ENCODE assay signal across 9 cellular contexts in genomic region chr6:42025066-42025789, GRCh38. TPM values are rescaled to one million over a fixed set of nuclear protein-coding genes. Genes with fewer than 3 reads are reported as not detected.
DNase-seq lines count a peak whose midpoint lies in the region; ATAC-seq and TF ChIP-seq lines count a peak whose summit lies in the region.
"Had no signal": no experiment of that assay in that cellular context is flagged by ENCODE, and none has a peak within 500 bp of the region (broad histone marks: within the 10 kb centered on the region; RNA-seq: fewer than 3 reads in every experiment).

No MANE protein-coding gene starts in this region.

- peaks cover 0 to 3% of the 10 kb centered on the region in 2 donors for H3K36me3 ChIP-seq in vagina

- no peak for DNase-seq in activated naive CD8-positive, alpha-beta T cell treated with anti-CD3 and anti-CD28 coated beads, Interleukin-2, amount 50 U/mL, for 24 hours
- no peak for DNase-seq in left lobe of liver (ENCODE audit: low spot score)
- no peak for DNase-seq in globus pallidus (ENCODE audit: low spot score)
- no peak for DNase-seq in T1000 (lab: John Stamatoyannopoulos, UW)
- no peak for DNase-seq in vagina (ENCODE audit: extremely low spot score in 2 of 2)
- DNase-seq: NCI-H2171 had no signal

- intact Hi-C loops in vagina (cut with DNase I), result no loop called here

- peaks cover 99% of the 10 kb centered on the region for H3K4me1 Mint-ChIP-seq in activated naive CD8-positive, alpha-beta T cell treated with anti-CD3 and anti-CD28 coated beads, Interleukin-2, amount 50 U/mL, for 24 hours

- H3K27me3 ChIP-seq in vagina, result no peaks in the 10 kb centered on the region

- no peak overlapping the region for H3K27ac ChIP-seq in vagina

- H3K4me1 ChIP-seq in vagina, result peaks cover 21% of the 10 kb centered on the region

- H3K9me3 Mint-ChIP-seq in activated naive CD8-positive, alpha-beta T cell treated with anti-CD3 and anti-CD28 coated beads, Interleukin-2, amount 50 U/mL, for 24 hours, result no peaks in the 10 kb centered on the region

- no peaks in the 10 kb centered on the region for H3K27me3 Mint-ChIP-seq in activated naive CD8-positive, alpha-beta T cell treated with anti-CD3 and anti-CD28 coated beads, Interleukin-2, amount 50 U/mL, for 24 hours

- TF ChIP-seq POLR2A in GM10847 (IDR thresholded peaks at IDR 0.05; ENCODE audit: extremely low read depth, insufficient read length) (peak; percentile 36), vagina (IDR thresholded peaks at IDR 0.05) (no peak)

- H3K36me3 Mint-ChIP-seq in activated naive CD8-positive, alpha-beta T cell treated with anti-CD3 and anti-CD28 coated beads, Interleukin-2, amount 50 U/mL, for 24 hours (ENCODE audit: low read depth), result peaks cover 17% of the 10 kb centered on the region

- no peak for TF ChIP-seq CTCF in vagina (IDR thresholded peaks at IDR 0.05)

- H3K9me3 ChIP-seq in vagina, result no peaks in the 10 kb centered on the region

- no peak overlapping the region for H3K4me3 Mint-ChIP-seq in activated naive CD8-positive, alpha-beta T cell treated with anti-CD3 and anti-CD28 coated beads, Interleukin-2, amount 50 U/mL, for 24 hours

- ATAC-seq in GM19452 (IDR thresholded peaks at IDR 0.05; ENCODE audit: unreplicated experiment) (peak; percentile 73), HG03139 (IDR thresholded peaks at IDR 0.05; ENCODE audit: unreplicated experiment) (peak; percentile 74), left lobe of liver (no peak)
- peak; percentile 7 for ATAC-seq in activated naive CD8-positive, alpha-beta T cell treated with anti-CD3 and anti-CD28 coated beads, Interleukin-2, amount 50 U/mL, for 24 hours

- peak overlapping the region; percentile 100 for H3K27ac Mint-ChIP-seq in activated naive CD8-positive, alpha-beta T cell treated with anti-CD3 and anti-CD28 coated beads, Interleukin-2, amount 50 U/mL, for 24 hours

- H3K4me3 ChIP-seq in vagina, result no peak overlapping the region

RNA-seq across cellular contexts. Expression of gene TAF8, which starts 25.1 kb away (rescaled TPM):
- 13.1 TPM for total RNA-seq in left lobe of liver
- 35.6 TPM for total RNA-seq in vagina
